9 cellular contexts compared by ENCODE assay signal in the genomic region with DNA sequence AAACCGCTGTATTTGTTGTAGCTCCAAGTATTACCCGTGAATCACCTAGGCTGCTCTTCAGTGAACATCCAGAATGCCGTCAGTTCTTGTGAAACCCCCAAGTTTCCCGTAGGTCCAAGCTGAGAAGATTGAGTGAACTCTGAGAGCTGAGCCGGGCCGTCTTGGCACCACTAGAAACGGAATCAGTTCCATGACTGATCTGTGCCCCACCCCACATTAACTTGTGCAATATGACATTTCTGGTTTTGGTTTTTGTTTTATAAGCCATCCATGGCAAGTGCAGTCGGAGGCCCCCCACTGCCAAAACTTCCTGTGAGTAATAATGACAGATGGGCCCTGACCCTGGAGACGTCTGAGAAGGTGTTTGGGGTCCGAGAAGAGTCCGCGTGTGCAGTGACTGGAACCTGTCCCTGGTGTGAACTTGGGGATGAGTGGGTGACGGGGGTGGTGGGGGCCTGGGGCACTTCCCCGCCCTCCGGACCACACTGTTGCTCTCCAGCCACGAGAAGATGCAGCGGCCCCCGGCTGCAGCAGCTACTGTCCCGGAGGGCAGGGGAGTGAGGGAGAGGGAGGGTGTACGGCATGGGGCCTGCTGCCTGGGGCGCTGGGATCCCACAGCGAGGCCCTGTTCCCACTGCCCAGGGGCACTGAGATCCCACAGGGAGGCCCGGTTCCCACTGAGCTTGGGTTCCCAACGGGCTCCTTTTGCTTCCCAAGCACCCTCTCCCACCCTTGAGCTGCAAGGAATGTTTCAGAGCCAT. TPM values are rescaled to one million over a fixed set of nuclear protein-coding genes. Genes with fewer than 3 reads are reported as not detected.
DNase-seq lines count a peak whose midpoint lies in the region; ATAC-seq lines count a peak whose summit lies in the region.
"Had no signal": no experiment of that assay in that cellular context is flagged by ENCODE, and none has a peak within 500 bp of the region (broad histone marks: within the 10 kb centered on the region; RNA-seq: fewer than 3 reads in every experiment).

No MANE protein-coding gene starts in this region.

- peaks cover 33% of the 10 kb centered on the region for H3K4me1 Mint-ChIP-seq in activated naive CD4-positive, alpha-beta T cell treated with anti-CD3 and anti-CD28 coated beads, Interleukin-2, amount 50 U/mL, for 24 hours
- H3K4me1 Mint-ChIP-seq in activated naive CD8-positive, alpha-beta T cell treated with anti-CD3 and anti-CD28 coated beads, Interleukin-2, amount 10 ng/mL, durations not matched to agents 7 days and 5 days, result peaks cover 9% of the 10 kb centered on the region
- H3K4me1 Mint-ChIP-seq in stimulated activated naive CD8-positive, alpha-beta T cell treated with anti-CD3 and anti-CD28 coated beads, Interleukin-15, amount 100 ng/mL, for 72 hours, result peaks cover 56% of the 10 kb centered on the region

- H3K36me3 Mint-ChIP-seq in activated naive CD4-positive, alpha-beta T cell treated with anti-CD3 and anti-CD28 coated beads, Interleukin-2, amount 50 U/mL, for 24 hours, result peaks cover 14% of the 10 kb centered on the region
- peaks cover 12 to 22% of the 10 kb centered on the region in 2 donors for H3K36me3 Mint-ChIP-seq in activated naive CD4-positive, alpha-beta T cell treated with anti-CD3 and anti-CD28 coated beads, Interleukin-2, amount 50 U/mL, for 72 hours
- H3K36me3 Mint-ChIP-seq in activated naive CD8-positive, alpha-beta T cell treated with anti-CD3 and anti-CD28 coated beads, Interleukin-2, amount 10 ng/mL, durations not matched to agents 7 days and 5 days, result peaks cover 13% of the 10 kb centered on the region

- DNase-seq in activated naive CD4-positive, alpha-beta T cell treated with anti-CD3 and anti-CD28 coated beads, Interleukin-2, amount 50 U/mL, for 72 hours (ENCODE audit: low spot score in 2 of 2), result no peak
- DNase-seq in activated naive CD8-positive, alpha-beta T cell treated with anti-CD3 and anti-CD28 coated beads, Interleukin-2, amount 10 ng/mL, durations not matched to agents 7 days and 5 days, result no peak
- no peak for DNase-seq in stimulated activated naive CD8-positive, alpha-beta T cell treated with anti-CD3 and anti-CD28 coated beads, Interleukin-15, amount 100 ng/mL, for 72 hours
- DNase-seq in NOMO-1 treated with DMSO at 0.1 percent for 48 hours (lab: John Stamatoyannopoulos, UW; ENCODE audit: unreplicated experiment) (no peak), NCI-H526 treated with DMSO at 0.1 percent for 48 hours (lab: John Stamatoyannopoulos, UW) (no peak), NCI-H345 (lab: John Stamatoyannopoulos, UW) (no peak)

- ATAC-seq in activated naive CD4-positive, alpha-beta T cell treated with anti-CD3 and anti-CD28 coated beads, Interleukin-2, amount 50 U/mL, for 72 hours, result no peak
- peak; percentile 84 for ATAC-seq in HG02884 (IDR thresholded peaks at IDR 0.05; ENCODE audit: unreplicated experiment)
- ATAC-seq in activated naive CD8-positive, alpha-beta T cell treated with anti-CD3 and anti-CD28 coated beads, Interleukin-2, amount 10 ng/mL, durations not matched to agents 7 days and 5 days (ENCODE audit: low read depth), result peak; percentile 14
- ATAC-seq in stimulated activated naive CD8-positive, alpha-beta T cell treated with anti-CD3 and anti-CD28 coated beads, Interleukin-15, amount 100 ng/mL, for 72 hours, result no peak
- ATAC-seq: heart left ventricle had no signal

- H3K9me3 Mint-ChIP-seq in activated naive CD4-positive, alpha-beta T cell treated with anti-CD3 and anti-CD28 coated beads, Interleukin-2, amount 50 U/mL, for 24 hours, result no peaks in the 10 kb centered on the region
- no peaks in the 10 kb centered on the region for H3K9me3 Mint-ChIP-seq in activated naive CD4-positive, alpha-beta T cell treated with anti-CD3 and anti-CD28 coated beads, Interleukin-2, amount 50 U/mL, for 72 hours
- no peaks in the 10 kb centered on the region for H3K9me3 Mint-ChIP-seq in activated naive CD8-positive, alpha-beta T cell treated with anti-CD3 and anti-CD28 coated beads, Interleukin-2, amount 10 ng/mL, durations not matched to agents 7 days and 5 days
- H3K9me3 Mint-ChIP-seq in stimulated activated naive CD8-positive, alpha-beta T cell treated with anti-CD3 and anti-CD28 coated beads, Interleukin-15, amount 100 ng/mL, for 72 hours, result no peaks in the 10 kb centered on the region

- H3K4me3 Mint-ChIP-seq in activated naive CD4-positive, alpha-beta T cell treated with anti-CD3 and anti-CD28 coated beads, Interleukin-2, amount 50 U/mL, for 24 hours, result no peak overlapping the region
- H3K4me3 Mint-ChIP-seq in activated naive CD8-positive, alpha-beta T cell treated with anti-CD3 and anti-CD28 coated beads, Interleukin-2, amount 10 ng/mL, durations not matched to agents 7 days and 5 days, result no peak overlapping the region
- H3K4me3 Mint-ChIP-seq in stimulated activated naive CD8-positive, alpha-beta T cell treated with anti-CD3 and anti-CD28 coated beads, Interleukin-15, amount 100 ng/mL, for 72 hours, result no peak overlapping the region

- POLR2A ChIA-PET in activated naive CD8-positive, alpha-beta T cell treated with anti-CD3 and anti-CD28 coated beads, Interleukin-2, amount 10 ng/mL, durations not matched to agents 7 days and 5 days (lab: Charles Lee), result no interaction called here

- H3K27me3 Mint-ChIP-seq in activated naive CD4-positive, alpha-beta T cell treated with anti-CD3 and anti-CD28 coated beads, Interleukin-2, amount 50 U/mL, for 24 hours, result no peaks in the 10 kb centered on the region
- H3K27me3 Mint-ChIP-seq in activated naive CD8-positive, alpha-beta T cell treated with anti-CD3 and anti-CD28 coated beads, Interleukin-2, amount 10 ng/mL, durations not matched to agents 7 days and 5 days, result no peaks in the 10 kb centered on the region
- no peaks in the 10 kb centered on the region for H3K27me3 Mint-ChIP-seq in stimulated activated naive CD8-positive, alpha-beta T cell treated with anti-CD3 and anti-CD28 coated beads, Interleukin-15, amount 100 ng/mL, for 72 hours

- H3K27ac Mint-ChIP-seq in activated naive CD4-positive, alpha-beta T cell treated with anti-CD3 and anti-CD28 coated beads, Interleukin-2, amount 50 U/mL, for 24 hours, result peak overlapping the region; percentile 30
- no peak overlapping the region for H3K27ac Mint-ChIP-seq in activated naive CD4-positive, alpha-beta T cell treated with anti-CD3 and anti-CD28 coated beads, Interleukin-2, amount 50 U/mL, for 72 hours
- no peak overlapping the region for H3K27ac Mint-ChIP-seq in activated naive CD8-positive, alpha-beta T cell treated with anti-CD3 and anti-CD28 coated beads, Interleukin-2, amount 10 ng/mL, durations not matched to agents 7 days and 5 days
- H3K27ac Mint-ChIP-seq in stimulated activated naive CD8-positive, alpha-beta T cell treated with anti-CD3 and anti-CD28 coated beads, Interleukin-15, amount 100 ng/mL, for 72 hours, result peak overlapping the region; percentile 40 to 54

RNA-seq across cellular contexts. Expression of gene NFATC1, which starts 26.5 kb away (rescaled TPM):
- 10 to 100 TPM; 89.4 to 94.8 TPM for total RNA-seq in activated naive CD4-positive, alpha-beta T cell treated with anti-CD3 and anti-CD28 coated beads, Interleukin-2, amount 50 U/mL, for 72 hours
- 10 to 100 TPM; 46.9 to 50.8 TPM for total RNA-seq in activated naive CD8-positive, alpha-beta T cell treated with anti-CD3 and anti-CD28 coated beads, Interleukin-2, amount 10 ng/mL, durations not matched to agents 7 days and 5 days

Comparison
In these comparisons a context has a peak if more than half of its experiments do, and no peak if none do; other contexts are left out.
1. H3K27ac Mint-ChIP-seq: peak in activated naive CD4-positive, alpha-beta T cell treated with anti-CD3 and anti-CD28 coated beads, Interleukin-2, amount 50 U/mL, for 24 hours (single experiment) and stimulated activated naive CD8-positive, alpha-beta T cell treated with anti-CD3 and anti-CD28 coated beads, Interleukin-15, amount 100 ng/mL, for 72 hours (2 of 2); none in activated naive CD4-positive, alpha-beta T cell treated with anti-CD3 and anti-CD28 coated beads, Interleukin-2, amount 50 U/mL, for 72 hours (0 of 2) and activated naive CD8-positive, alpha-beta T cell treated with anti-CD3 and anti-CD28 coated beads, Interleukin-2, amount 10 ng/mL, durations not matched to agents 7 days and 5 days (single experiment).
2. ATAC-seq: peak in HG02884 (single experiment) and activated naive CD8-positive, alpha-beta T cell treated with anti-CD3 and anti-CD28 coated beads, Interleukin-2, amount 10 ng/mL, durations not matched to agents 7 days and 5 days (single experiment); none in activated naive CD4-positive, alpha-beta T cell treated with anti-CD3 and anti-CD28 coated beads, Interleukin-2, amount 50 U/mL, for 72 hours (0 of 2) and stimulated activated naive CD8-positive, alpha-beta T cell treated with anti-CD3 and anti-CD28 coated beads, Interleukin-15, amount 100 ng/mL, for 72 hours (single experiment).